In genomic region chr15:64699767-64700388, GRCh38 we compare ENCODE assay signal across 8 cellular contexts.
DNase-seq lines count a peak whose midpoint lies in the region; ATAC-seq and TF ChIP-seq lines count a peak whose summit lies in the region.

No MANE protein-coding gene starts in this region.

- no peaks in the 10 kb centered on the region for H3K9me3 ChIP-seq in Caco-2

- H3K36me3 ChIP-seq in Caco-2 (ENCODE audit: control insufficient read depth, insufficient read depth, low read length): no peaks in the 10 kb centered on the region; the same call in none of the 2 replicates

- H3K4me3 Mint-ChIP-seq in Caco-2 (ENCODE audit: unreplicated experiment): no peak overlapping the region

- intact Hi-C loops in Caco-2 (cut with micrococcal nuclease; ENCODE audit: unreplicated experiment): no loop called here

- ATAC-seq in omental fat pad (ENCODE audit: low FRiP score) (peak; percentile 26), GM19455 (IDR thresholded peaks at IDR 0.05; ENCODE audit: unreplicated experiment) (no peak), GM18909 (IDR thresholded peaks at IDR 0.05; ENCODE audit: poor library complexity, unreplicated experiment) (no peak)

- CTCF ChIA-PET in Caco-2 (lab: Charles Lee): no interaction called here

- H3K27me3 Mint-ChIP-seq in Caco-2 (ENCODE audit: insufficient read depth, unreplicated experiment): no peaks in the 10 kb centered on the region

- H3K27me3 ChIP-seq in Caco-2 (replicated peaks; ENCODE audit: control insufficient read depth, insufficient read depth, low read length): no peaks in the 10 kb centered on the region

- peaks cover 33% of the 10 kb centered on the region for H3K4me1 Mint-ChIP-seq in Caco-2 (ENCODE audit: low read depth, unreplicated experiment)

- DNase-seq in Caco-2 (peak; percentile 12 to 49), RPMI7951 (ENCODE audit: low read depth) (peak; percentile 41), fibroblast of the aortic adventitia (ENCODE audit: low read depth) (peak; percentile 73), omental fat pad (ENCODE audit: low spot score) (no peak), T-helper 1 cell (no peak), NCI-H2081 (lab: John Stamatoyannopoulos, UW) (no peak)

- H3K27ac Mint-ChIP-seq in Caco-2 (ENCODE audit: unreplicated experiment): no peak overlapping the region

- H3K4me1 ChIP-seq in Caco-2: peaks cover 15% of the 10 kb centered on the region

- H3K4me3 ChIP-seq in Caco-2 (ENCODE audit: low read depth, low read length): no peak overlapping the region
- peak overlapping the region; percentile 50 for H3K4me3 ChIP-seq in fibroblast of the aortic adventitia (ENCODE audit: low read depth, low read length)

- peaks cover 27% of the 10 kb centered on the region for H3K36me3 Mint-ChIP-seq in Caco-2 (ENCODE audit: insufficient read depth, unreplicated experiment)

- TF ChIP-seq CTCF in Caco-2 (IDR thresholded peaks at IDR 0.05; ENCODE audit: insufficient read depth in 1 of 2, low read depth in 1 of 2, low read length in 1 of 2, severe bottlenecking in 1 of 2, unreplicated experiment in 1 of 2) (no peak), fibroblast of the aortic adventitia (IDR thresholded peaks at IDR 0.05; ENCODE audit: insufficient read depth, low read length) (no peak), omental fat pad (IDR thresholded peaks at IDR 0.05) (no peak)

- no peaks in the 10 kb centered on the region for H3K9me3 Mint-ChIP-seq in Caco-2 (ENCODE audit: unreplicated experiment)

- POLR2A ChIA-PET in Caco-2 (lab: Charles Lee): no interaction called here

- BruUV-seq in Caco-2 (replicated peaks; lab: Mats Ljungman, UMichigan): no TSS peak

Comparison
In these comparisons a context has a peak if more than half of its experiments do, and no peak if none do; other contexts are left out.
1. DNase-seq: peak in Caco-2 (2 of 2), RPMI7951 (single experiment) and fibroblast of the aortic adventitia (single experiment); none in omental fat pad (single experiment), T-helper 1 cell (0 of 5) and NCI-H2081 (0 of 2).